11 cellular contexts compared by ENCODE assay signal in genomic region chr20:9442858-9443257, GRCh38.
DNase-seq lines count a peak whose midpoint lies in the region; ATAC-seq, FAIRE-seq and TF ChIP-seq lines count a peak whose summit lies in the region.
"Had no signal": no experiment of that assay in that cellular context is flagged by ENCODE, and none has a peak within 500 bp of the region (broad histone marks: within the 10 kb centered on the region; RNA-seq: fewer than 3 reads in every experiment).

No MANE protein-coding gene starts in this region.

- no peaks in the 10 kb centered on the region for H3K36me3 Mint-ChIP-seq in activated CD8-positive, alpha-beta memory T cell treated with anti-CD3 and anti-CD28 coated beads, Interleukin-2, amount 10 ng/mL, durations not matched to agents 7 days and 5 days

- CTCF ChIA-PET in activated CD8-positive, alpha-beta memory T cell treated with anti-CD3 and anti-CD28 coated beads, Interleukin-2, amount 10 ng/mL, durations not matched to agents 7 days and 5 days (lab: Charles Lee): no interaction called here

- peaks cover 8% of the 10 kb centered on the region for H3K9me3 Mint-ChIP-seq in activated CD8-positive, alpha-beta memory T cell treated with anti-CD3 and anti-CD28 coated beads, Interleukin-2, amount 10 ng/mL, durations not matched to agents 7 days and 5 days (ENCODE audit: low read depth)

- DNase-seq in DMS153 (lab: John Stamatoyannopoulos, UW) (peak; percentile 54), RPMI7951 (ENCODE audit: low read depth) (peak; percentile 25), GM12892 (ENCODE audit: insufficient read length) (no peak)
- no peak for DNase-seq in activated CD8-positive, alpha-beta memory T cell treated with anti-CD3 and anti-CD28 coated beads, Interleukin-2, amount 10 ng/mL, durations not matched to agents 7 days and 5 days
- no peak for DNase-seq in activated CD4-positive, CD25-positive, alpha-beta regulatory T cell (lab: John Stamatoyannopoulos, UW)
- DNase-seq in stimulated activated CD8-positive, alpha-beta memory T cell treated with anti-CD3 and anti-CD28 coated beads, Interleukin-4, amount 100 ng/mL, for 48 hours: no peak
- DNase-seq: activated T-cell treated with anti-CD3 and anti-CD28 coated beads, Interleukin-2, amount 50 U/mL, for 1 hour; effector memory CD8-positive, alpha-beta T cell had no signal

- no peak for TF ChIP-seq POLR2A in GM12892 (IDR thresholded peaks at IDR 0.05; ENCODE audit: low read depth, low read length)

- no peaks in the 10 kb centered on the region for H3K4me1 Mint-ChIP-seq in activated CD8-positive, alpha-beta memory T cell treated with anti-CD3 and anti-CD28 coated beads, Interleukin-2, amount 10 ng/mL, durations not matched to agents 7 days and 5 days

- H3K27ac Mint-ChIP-seq in activated CD8-positive, alpha-beta memory T cell treated with anti-CD3 and anti-CD28 coated beads, Interleukin-2, amount 10 ng/mL, durations not matched to agents 7 days and 5 days: no peak overlapping the region
- H3K27ac Mint-ChIP-seq: effector memory CD8-positive, alpha-beta T cell had no signal

- no peak overlapping the region for H3K4me3 Mint-ChIP-seq in activated CD8-positive, alpha-beta memory T cell treated with anti-CD3 and anti-CD28 coated beads, Interleukin-2, amount 10 ng/mL, durations not matched to agents 7 days and 5 days
- H3K4me3 Mint-ChIP-seq: effector memory CD8-positive, alpha-beta T cell had no signal

- ATAC-seq in GM19328 (IDR thresholded peaks at IDR 0.05; ENCODE audit: unreplicated experiment): peak; percentile 71
- peak; percentile 60 for ATAC-seq in HG03432 (IDR thresholded peaks at IDR 0.05; ENCODE audit: unreplicated experiment)
- ATAC-seq in activated CD8-positive, alpha-beta memory T cell treated with anti-CD3 and anti-CD28 coated beads, Interleukin-2, amount 10 ng/mL, durations not matched to agents 7 days and 5 days: no peak
- ATAC-seq: effector memory CD8-positive, alpha-beta T cell had no signal

- no peak for FAIRE-seq in GM12892 (lab: Jason Lieb, UNC)
- FAIRE-seq: keratinocyte had no signal

- no peaks in the 10 kb centered on the region for H3K27me3 Mint-ChIP-seq in activated CD8-positive, alpha-beta memory T cell treated with anti-CD3 and anti-CD28 coated beads, Interleukin-2, amount 10 ng/mL, durations not matched to agents 7 days and 5 days
- H3K27me3 Mint-ChIP-seq: effector memory CD8-positive, alpha-beta T cell had no signal

Comparison
In these comparisons a context has a peak if more than half of its experiments do, and no peak if none do; other contexts are left out.
1. DNase-seq: peak in DMS153 (single experiment) and RPMI7951 (single experiment); none in activated CD8-positive, alpha-beta memory T cell treated with anti-CD3 and anti-CD28 coated beads, Interleukin-2, amount 10 ng/mL, durations not matched to agents 7 days and 5 days (single experiment), activated CD4-positive, CD25-positive, alpha-beta regulatory T cell (0 of 4), GM12892 (single experiment) and stimulated activated CD8-positive, alpha-beta memory T cell treated with anti-CD3 and anti-CD28 coated beads, Interleukin-4, amount 100 ng/mL, for 48 hours (single experiment).